1 cellular context compared by ENCODE assay signal in the genomic region with DNA sequence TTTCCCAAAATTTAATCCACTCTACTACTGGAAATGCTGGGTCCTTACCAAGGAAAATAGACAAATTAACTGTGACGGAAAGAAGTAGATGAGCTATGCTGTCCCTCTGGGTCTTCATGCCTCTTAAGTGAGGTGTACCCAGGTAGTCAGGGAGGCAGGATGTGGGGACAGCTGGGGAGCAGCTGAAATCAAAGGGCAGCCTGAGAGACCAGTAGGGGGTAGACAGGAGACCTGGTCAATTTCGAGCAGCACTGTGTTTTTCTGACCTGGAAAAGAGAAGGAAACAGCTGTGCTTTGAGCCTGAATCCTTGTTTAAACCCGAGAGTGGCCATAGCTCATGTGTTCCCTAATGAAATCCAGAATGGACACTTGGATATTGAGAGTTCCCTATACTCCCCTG.
TF ChIP-seq lines count a peak whose summit lies in the region.

No MANE protein-coding gene starts in this region.

TF ChIP-seq in WTC11, 78 proteins besides CTCF, POLR2A, EP300 and RAD21 (continued from another document):
- TF ChIP-seq, protein P1, sequence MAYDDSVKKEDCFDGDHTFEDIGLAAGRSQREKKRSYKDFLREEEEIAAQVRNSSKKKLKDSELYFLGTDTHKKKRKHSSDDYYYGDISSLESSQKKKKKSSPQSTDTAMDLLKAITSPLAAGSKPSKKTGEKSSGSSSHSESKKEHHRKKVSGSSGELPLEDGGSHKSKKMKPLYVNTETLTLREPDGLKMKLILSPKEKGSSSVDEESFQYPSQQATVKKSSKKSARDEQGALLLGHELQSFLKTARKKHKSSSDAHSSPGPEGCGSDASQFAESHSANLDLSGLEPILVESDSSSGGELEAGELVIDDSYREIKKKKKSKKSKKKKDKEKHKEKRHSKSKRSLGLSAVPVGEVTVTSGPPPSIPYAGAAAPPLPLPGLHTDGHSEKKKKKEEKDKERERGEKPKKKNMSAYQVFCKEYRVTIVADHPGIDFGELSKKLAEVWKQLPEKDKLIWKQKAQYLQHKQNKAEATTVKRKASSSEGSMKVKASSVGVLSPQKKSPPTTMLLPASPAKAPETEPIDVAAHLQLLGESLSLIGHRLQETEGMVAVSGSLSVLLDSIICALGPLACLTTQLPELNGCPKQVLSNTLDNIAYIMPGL (CRISPR knock-in tag; IDR thresholded peaks at IDR 0.05) = no peak
- no peak for TF ChIP-seq TCF7 (CRISPR knock-in tag; IDR thresholded peaks at IDR 0.05; ENCODE audit: low read depth)
- TF ChIP-seq, protein P2, sequence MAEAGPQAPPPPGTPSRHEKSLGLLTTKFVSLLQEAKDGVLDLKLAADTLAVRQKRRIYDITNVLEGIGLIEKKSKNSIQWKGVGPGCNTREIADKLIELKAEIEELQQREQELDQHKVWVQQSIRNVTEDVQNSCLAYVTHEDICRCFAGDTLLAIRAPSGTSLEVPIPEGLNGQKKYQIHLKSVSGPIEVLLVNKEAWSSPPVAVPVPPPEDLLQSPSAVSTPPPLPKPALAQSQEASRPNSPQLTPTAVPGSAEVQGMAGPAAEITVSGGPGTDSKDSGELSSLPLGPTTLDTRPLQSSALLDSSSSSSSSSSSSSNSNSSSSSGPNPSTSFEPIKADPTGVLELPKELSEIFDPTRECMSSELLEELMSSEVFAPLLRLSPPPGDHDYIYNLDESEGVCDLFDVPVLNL (CRISPR knock-in tag; IDR thresholded peaks at IDR 0.05; ENCODE audit: borderline replicate concordance, low read depth) = no peak
- no peak for TF ChIP-seq OVOL2 (CRISPR knock-in tag; IDR thresholded peaks at IDR 0.05; ENCODE audit: borderline replicate concordance)
- no peak for TF ChIP-seq ZNF671 (CRISPR knock-in tag; IDR thresholded peaks at IDR 0.05)
- no peak for TF ChIP-seq NR2C2 (CRISPR knock-in tag; IDR thresholded peaks at IDR 0.05)
- TF ChIP-seq, protein P3, sequence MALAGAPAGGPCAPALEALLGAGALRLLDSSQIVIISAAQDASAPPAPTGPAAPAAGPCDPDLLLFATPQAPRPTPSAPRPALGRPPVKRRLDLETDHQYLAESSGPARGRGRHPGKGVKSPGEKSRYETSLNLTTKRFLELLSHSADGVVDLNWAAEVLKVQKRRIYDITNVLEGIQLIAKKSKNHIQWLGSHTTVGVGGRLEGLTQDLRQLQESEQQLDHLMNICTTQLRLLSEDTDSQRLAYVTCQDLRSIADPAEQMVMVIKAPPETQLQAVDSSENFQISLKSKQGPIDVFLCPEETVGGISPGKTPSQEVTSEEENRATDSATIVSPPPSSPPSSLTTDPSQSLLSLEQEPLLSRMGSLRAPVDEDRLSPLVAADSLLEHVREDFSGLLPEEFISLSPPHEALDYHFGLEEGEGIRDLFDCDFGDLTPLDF (CRISPR knock-in tag; IDR thresholded peaks at IDR 0.05) = no peak
- TF ChIP-seq ESRRA (CRISPR knock-in tag; IDR thresholded peaks at IDR 0.05; ENCODE audit: borderline replicate concordance) = no peak
- TF ChIP-seq, protein P4, sequence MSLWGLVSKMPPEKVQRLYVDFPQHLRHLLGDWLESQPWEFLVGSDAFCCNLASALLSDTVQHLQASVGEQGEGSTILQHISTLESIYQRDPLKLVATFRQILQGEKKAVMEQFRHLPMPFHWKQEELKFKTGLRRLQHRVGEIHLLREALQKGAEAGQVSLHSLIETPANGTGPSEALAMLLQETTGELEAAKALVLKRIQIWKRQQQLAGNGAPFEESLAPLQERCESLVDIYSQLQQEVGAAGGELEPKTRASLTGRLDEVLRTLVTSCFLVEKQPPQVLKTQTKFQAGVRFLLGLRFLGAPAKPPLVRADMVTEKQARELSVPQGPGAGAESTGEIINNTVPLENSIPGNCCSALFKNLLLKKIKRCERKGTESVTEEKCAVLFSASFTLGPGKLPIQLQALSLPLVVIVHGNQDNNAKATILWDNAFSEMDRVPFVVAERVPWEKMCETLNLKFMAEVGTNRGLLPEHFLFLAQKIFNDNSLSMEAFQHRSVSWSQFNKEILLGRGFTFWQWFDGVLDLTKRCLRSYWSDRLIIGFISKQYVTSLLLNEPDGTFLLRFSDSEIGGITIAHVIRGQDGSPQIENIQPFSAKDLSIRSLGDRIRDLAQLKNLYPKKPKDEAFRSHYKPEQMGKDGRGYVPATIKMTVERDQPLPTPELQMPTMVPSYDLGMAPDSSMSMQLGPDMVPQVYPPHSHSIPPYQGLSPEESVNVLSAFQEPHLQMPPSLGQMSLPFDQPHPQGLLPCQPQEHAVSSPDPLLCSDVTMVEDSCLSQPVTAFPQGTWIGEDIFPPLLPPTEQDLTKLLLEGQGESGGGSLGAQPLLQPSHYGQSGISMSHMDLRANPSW (CRISPR knock-in tag; conservative IDR thresholded peaks at IDR 0.05; ENCODE audit: low read depth) = no peak
- TF ChIP-seq, protein P5, sequence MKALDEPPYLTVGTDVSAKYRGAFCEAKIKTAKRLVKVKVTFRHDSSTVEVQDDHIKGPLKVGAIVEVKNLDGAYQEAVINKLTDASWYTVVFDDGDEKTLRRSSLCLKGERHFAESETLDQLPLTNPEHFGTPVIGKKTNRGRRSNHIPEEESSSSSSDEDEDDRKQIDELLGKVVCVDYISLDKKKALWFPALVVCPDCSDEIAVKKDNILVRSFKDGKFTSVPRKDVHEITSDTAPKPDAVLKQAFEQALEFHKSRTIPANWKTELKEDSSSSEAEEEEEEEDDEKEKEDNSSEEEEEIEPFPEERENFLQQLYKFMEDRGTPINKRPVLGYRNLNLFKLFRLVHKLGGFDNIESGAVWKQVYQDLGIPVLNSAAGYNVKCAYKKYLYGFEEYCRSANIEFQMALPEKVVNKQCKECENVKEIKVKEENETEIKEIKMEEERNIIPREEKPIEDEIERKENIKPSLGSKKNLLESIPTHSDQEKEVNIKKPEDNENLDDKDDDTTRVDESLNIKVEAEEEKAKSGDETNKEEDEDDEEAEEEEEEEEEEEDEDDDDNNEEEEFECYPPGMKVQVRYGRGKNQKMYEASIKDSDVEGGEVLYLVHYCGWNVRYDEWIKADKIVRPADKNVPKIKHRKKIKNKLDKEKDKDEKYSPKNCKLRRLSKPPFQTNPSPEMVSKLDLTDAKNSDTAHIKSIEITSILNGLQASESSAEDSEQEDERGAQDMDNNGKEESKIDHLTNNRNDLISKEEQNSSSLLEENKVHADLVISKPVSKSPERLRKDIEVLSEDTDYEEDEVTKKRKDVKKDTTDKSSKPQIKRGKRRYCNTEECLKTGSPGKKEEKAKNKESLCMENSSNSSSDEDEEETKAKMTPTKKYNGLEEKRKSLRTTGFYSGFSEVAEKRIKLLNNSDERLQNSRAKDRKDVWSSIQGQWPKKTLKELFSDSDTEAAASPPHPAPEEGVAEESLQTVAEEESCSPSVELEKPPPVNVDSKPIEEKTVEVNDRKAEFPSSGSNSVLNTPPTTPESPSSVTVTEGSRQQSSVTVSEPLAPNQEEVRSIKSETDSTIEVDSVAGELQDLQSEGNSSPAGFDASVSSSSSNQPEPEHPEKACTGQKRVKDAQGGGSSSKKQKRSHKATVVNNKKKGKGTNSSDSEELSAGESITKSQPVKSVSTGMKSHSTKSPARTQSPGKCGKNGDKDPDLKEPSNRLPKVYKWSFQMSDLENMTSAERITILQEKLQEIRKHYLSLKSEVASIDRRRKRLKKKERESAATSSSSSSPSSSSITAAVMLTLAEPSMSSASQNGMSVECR (CRISPR knock-in tag; IDR thresholded peaks at IDR 0.05; ENCODE audit: borderline replicate concordance) = no peak
- TF ChIP-seq, protein P6, sequence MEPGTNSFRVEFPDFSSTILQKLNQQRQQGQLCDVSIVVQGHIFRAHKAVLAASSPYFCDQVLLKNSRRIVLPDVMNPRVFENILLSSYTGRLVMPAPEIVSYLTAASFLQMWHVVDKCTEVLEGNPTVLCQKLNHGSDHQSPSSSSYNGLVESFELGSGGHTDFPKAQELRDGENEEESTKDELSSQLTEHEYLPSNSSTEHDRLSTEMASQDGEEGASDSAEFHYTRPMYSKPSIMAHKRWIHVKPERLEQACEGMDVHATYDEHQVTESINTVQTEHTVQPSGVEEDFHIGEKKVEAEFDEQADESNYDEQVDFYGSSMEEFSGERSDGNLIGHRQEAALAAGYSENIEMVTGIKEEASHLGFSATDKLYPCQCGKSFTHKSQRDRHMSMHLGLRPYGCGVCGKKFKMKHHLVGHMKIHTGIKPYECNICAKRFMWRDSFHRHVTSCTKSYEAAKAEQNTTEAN (CRISPR knock-in tag; IDR thresholded peaks at IDR 0.05) = no peak
TF ChIP-seq in WTC11: peak in this region for 0.
